Comparison of ENCODE assay signal across 8 cellular contexts in genomic region chr13:87671824-87672603, GRCh38.
DNase-seq lines count a peak whose midpoint lies in the region; FAIRE-seq and TF ChIP-seq lines count a peak whose summit lies in the region.

No MANE protein-coding gene starts in this region.

- no peak for FAIRE-seq in H54 (lab: Jason Lieb, UNC)

- H3K27ac ChIP-seq in duodenal mucosa (ENCODE audit: low read depth, low read length) (no peak overlapping the region), muscle layer of duodenum (ENCODE audit: low read length) (no peak overlapping the region)

- H3K36me3 ChIP-seq in duodenal mucosa (ENCODE audit: control insufficient read depth in 1 of 2, insufficient read depth in 2 of 2, low read length in 2 of 2) (no peaks in the 10 kb centered on the region), muscle layer of duodenum (ENCODE audit: control insufficient read depth in 1 of 2, insufficient read depth in 2 of 2, low read length in 2 of 2) (no peaks in the 10 kb centered on the region)

- peak; percentile 23 for DNase-seq in NCI-H748 treated with DMSO at 0.1 percent for 48 hours (lab: John Stamatoyannopoulos, UW)
- DNase-seq in NCI-H1105 treated with DMSO at 0.1 percent for 48 hours (lab: John Stamatoyannopoulos, UW), result no peak
- no peak for DNase-seq in H54 (ENCODE audit: insufficient read length, low spot score)
- DNase-seq in NCI-H1048 (lab: John Stamatoyannopoulos, UW), result no peak
- no peak for DNase-seq in activated naive CD4-positive, alpha-beta T cell treated with Interleukin-2 at 50 U/mL for 16 hours

- H3K27me3 ChIP-seq in duodenal mucosa (ENCODE audit: control insufficient read depth in 1 of 2, insufficient read depth in 2 of 2, low read length in 2 of 2), result peaks cover 37 to 44% of the 10 kb centered on the region in 2 donors
- peaks cover 30% of the 10 kb centered on the region for H3K27me3 ChIP-seq in muscle layer of duodenum (ENCODE audit: low read depth, low read length)

- H3K9ac ChIP-seq in duodenal mucosa (ENCODE audit: low read depth in 1 of 2, low read length in 2 of 2), result no peak overlapping the region

- H3K9me3 ChIP-seq in duodenal mucosa (ENCODE audit: control insufficient read depth in 1 of 2, low read length in 2 of 2) (peaks cover 0 to 4% of the 10 kb centered on the region in 2 donors), muscle layer of duodenum (ENCODE audit: control insufficient read depth in 1 of 2, low read length in 2 of 2) (no peaks in the 10 kb centered on the region)

- TF ChIP-seq POLR2A in H54 (IDR thresholded peaks at IDR 0.05; ENCODE audit: low read depth, low read length), result no peak

- peak overlapping the region; percentile 1; the same call in 1 of the 2 replicates for H3K4me3 ChIP-seq in GM08714 (ENCODE audit: low read length)
- peak overlapping the region; percentile 40 to 52 for H3K4me3 ChIP-seq in duodenal mucosa (ENCODE audit: low read depth in 1 of 2, low read length in 2 of 2)
- peak overlapping the region; percentile 34 to 85 for H3K4me3 ChIP-seq in muscle layer of duodenum (ENCODE audit: low read depth in 1 of 2, low read length in 2 of 2)

- H3K4me1 ChIP-seq in duodenal mucosa (ENCODE audit: control insufficient read depth in 1 of 2, insufficient read depth in 2 of 2, low read length in 2 of 2), result no peaks in the 10 kb centered on the region
- peaks cover 0 to 34% of the 10 kb centered on the region in 2 donors for H3K4me1 ChIP-seq in muscle layer of duodenum (ENCODE audit: control insufficient read depth in 1 of 2, insufficient read depth in 2 of 2, low read length in 2 of 2)

Comparison
In these comparisons a context has a peak if more than half of its experiments do, and no peak if none do; other contexts are left out.
1. H3K4me3 ChIP-seq: peak in every context shown above with its lines; median percentile 60 in muscle layer of duodenum; 46 in duodenal mucosa; 1 in GM08714.